Comparison of ENCODE assay signal across 25 cellular contexts in the genomic region with DNA sequence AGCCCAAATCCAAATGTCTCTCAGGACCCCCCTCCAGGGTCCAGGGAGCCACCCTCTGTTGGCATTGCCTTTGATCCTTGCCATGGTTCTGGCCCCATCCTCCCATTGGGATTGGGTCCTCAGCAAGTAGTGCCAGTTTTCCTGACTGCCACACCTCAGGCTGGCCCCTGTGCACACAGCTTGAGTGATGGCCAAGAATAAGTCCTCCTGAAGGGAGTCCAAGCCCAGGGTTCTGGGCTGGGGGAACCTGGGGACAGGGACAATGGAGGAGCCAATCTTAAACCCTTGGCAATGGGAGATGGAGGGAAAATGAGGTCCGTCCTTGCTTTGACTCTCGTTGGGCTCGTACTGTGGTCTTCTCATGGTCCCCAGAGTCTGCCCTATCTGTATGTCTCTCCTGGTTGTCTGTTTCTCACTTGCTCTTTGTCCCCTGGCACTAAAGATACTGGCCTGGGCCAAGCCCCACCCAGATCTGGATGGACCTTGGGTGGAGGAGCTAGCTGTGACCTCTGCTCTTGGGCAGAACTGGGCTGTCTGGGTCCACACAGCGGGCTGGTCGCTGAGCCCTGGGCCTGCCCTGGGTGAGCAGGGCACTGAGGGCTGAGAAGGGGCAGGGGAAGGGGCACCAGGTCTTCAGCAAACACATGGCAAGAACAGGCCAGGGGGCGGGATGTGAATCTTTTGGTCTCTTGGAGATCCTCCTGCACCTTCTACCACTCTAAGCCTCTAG. TPM values are rescaled to one million over a fixed set of nuclear protein-coding genes. Genes with fewer than 3 reads are reported as not detected.
DNase-seq lines count a peak whose midpoint lies in the region; ATAC-seq and TF ChIP-seq lines count a peak whose summit lies in the region.
"Had no signal": no experiment of that assay in that cellular context is flagged by ENCODE, and none has a peak within 500 bp of the region (broad histone marks: within the 10 kb centered on the region; RNA-seq: fewer than 3 reads in every experiment).

No MANE protein-coding gene starts in this region.

- H3K79me1 ChIP-seq in neuronal stem cell (ENCODE audit: low read depth, low read length) = no peaks in the 10 kb centered on the region

- H3K27me3 ChIP-seq in right atrium auricular region (no peaks in the 10 kb centered on the region), neuronal stem cell (ENCODE audit: control insufficient read depth in 3 of 3, insufficient read depth in 3 of 3, low read depth in 1 of 3, low read length in 3 of 3) (peaks cover 0 to 22% (median 10%) of the 10 kb centered on the region in 3 experiments)
- H3K27me3 ChIP-seq: left lung, spleen, stomach had no signal

- H2BK5ac ChIP-seq in neuronal stem cell (ENCODE audit: low read length) = no peak overlapping the region

- no peak overlapping the region for H2BK12ac ChIP-seq in neuronal stem cell (ENCODE audit: low read length)

- H3K9me3 Mint-ChIP-seq in type B pancreatic cell = no peaks in the 10 kb centered on the region
- H3K9me3 Mint-ChIP-seq: neural progenitor cell had no signal

- no peak overlapping the region for H3K27ac ChIP-seq in right atrium auricular region
- no peak overlapping the region for H3K27ac ChIP-seq in neuronal stem cell (replicated peaks; ENCODE audit: low read length)
- H3K27ac ChIP-seq: left lung, neural progenitor cell, psoas muscle, spleen had no signal

- intact Hi-C loops in Right ventricle myocardium inferior (cut with DNase I) (no loop called here), left ventricle myocardium superior (cut with micrococcal nuclease) (no loop called here)

- no peak overlapping the region for H3K18ac ChIP-seq in neuronal stem cell (ENCODE audit: low read length)

- H2BK15ac ChIP-seq in neuronal stem cell (ENCODE audit: low read length) = peak overlapping the region; percentile 33

- H3K23ac ChIP-seq in neuronal stem cell (ENCODE audit: low read depth, low read length, poor library complexity) = no peak overlapping the region

- H2BK120ac ChIP-seq in neuronal stem cell (ENCODE audit: low read depth, low read length) = no peak overlapping the region

- ATAC-seq in Right ventricle myocardium inferior = peak; percentile 40
- ATAC-seq in left ventricle myocardium superior = peak; percentile 44
- no peak for ATAC-seq in GM19397 (IDR thresholded peaks at IDR 0.05; ENCODE audit: unreplicated experiment)
- ATAC-seq: activated CD8-positive, alpha-beta T cell treated with anti-CD3 and anti-CD28 coated beads, Interleukin-2, amount 10 ng/mL, durations not matched to agents 7 days and 5 days; left lung had no signal

- DNase-seq in Right ventricle myocardium inferior (ENCODE audit: missing footprints) (no peak), right atrium auricular region (ENCODE audit: low spot score) (no peak), left ventricle myocardium superior (no peak), neuronal stem cell (ENCODE audit: low spot score) (no peak), type B pancreatic cell (ENCODE audit: extremely low spot score, unreplicated experiment) (no peak), dedifferentiated amniotic fluid mesenchymal stem cell (ENCODE audit: extremely low spot score) (no peak), foreskin melanocyte (no peak)
- DNase-seq: activated CD8-positive, alpha-beta T cell treated with anti-CD3 and anti-CD28 coated beads, Interleukin-2, amount 10 ng/mL, durations not matched to agents 7 days and 5 days; activated T-cell treated with anti-CD3 and anti-CD28 coated beads, Interleukin-2, amount 50 U/mL, for 1 hour; amniotic stem cell; DMS79 treated with DMSO at 0.1 percent for 48 hours; Kasumi-1; left lung; NCI-H1092; NCI-H187 treated with DMSO at 0.1 percent for 48 hours; NCI-H226; NCI-H774; psoas muscle; spleen; stimulated activated CD4-positive, alpha-beta T cell treated with anti-CD3 and anti-CD28 coated beads, Interleukin-4, amount 100 ng/mL, for 24 hours; stomach had no signal

- H3K36me3 ChIP-seq in right atrium auricular region (no peaks in the 10 kb centered on the region), neuronal stem cell (replicated peaks in 1 of 2; ENCODE audit: control insufficient read depth in 2 of 2, insufficient read depth in 2 of 2, low read length in 2 of 2) (peaks cover 0 to 3% of the 10 kb centered on the region in 2 donors)
- H3K36me3 ChIP-seq: left lung, neural progenitor cell had no signal

- no peak overlapping the region for H4K8ac ChIP-seq in neuronal stem cell (ENCODE audit: low read depth, low read length)

- no peak overlapping the region for H3K14ac ChIP-seq in neuronal stem cell (ENCODE audit: low read length)

- no peak overlapping the region for H3K4me2 ChIP-seq in neuronal stem cell (ENCODE audit: insufficient read depth, low read length, poor library complexity, severe bottlenecking)
- H3K4me2 ChIP-seq: neural progenitor cell had no signal

- H3K9ac ChIP-seq in neuronal stem cell (ENCODE audit: low read depth, low read length, poor library complexity) = no peak overlapping the region
- H3K9ac ChIP-seq: neural progenitor cell had no signal

- peak overlapping the region; percentile 71 for H2AK5ac ChIP-seq in neuronal stem cell (ENCODE audit: low read depth, low read length)

- H3K4ac ChIP-seq in neuronal stem cell (ENCODE audit: low read length) = no peak overlapping the region

- no peaks in the 10 kb centered on the region for H3K9me3 ChIP-seq in right atrium auricular region
- H3K9me3 ChIP-seq in neuronal stem cell (replicated peaks in 1 of 2; ENCODE audit: control insufficient read depth in 2 of 2, insufficient read depth in 1 of 2, low read depth in 1 of 2, low read length in 2 of 2) = no peaks in the 10 kb centered on the region
- H3K9me3 ChIP-seq: left lung, psoas muscle, spleen, stomach had no signal

- H4K91ac ChIP-seq in neuronal stem cell (ENCODE audit: low read depth, low read length, poor library complexity) = no peak overlapping the region

- H3K4me3 Mint-ChIP-seq in type B pancreatic cell = peak overlapping the region; percentile 17
- H3K4me3 Mint-ChIP-seq: activated CD8-positive, alpha-beta T cell treated with anti-CD3 and anti-CD28 coated beads, Interleukin-2, amount 10 ng/mL, durations not matched to agents 7 days and 5 days; neural progenitor cell had no signal

- no peak for TF ChIP-seq CTCF in right atrium auricular region (IDR thresholded peaks at IDR 0.05)
- no peak for TF ChIP-seq CTCF in type B pancreatic cell (conservative IDR thresholded peaks at IDR 0.05)

- WGBS in neuronal stem cell (ENCODE audit: extremely low coverage in 2 of 2, insufficient read length in 2 of 2, insufficient replicate concordance in 1 of 2), 2 donors = no CpG with 5 or more reads among the region's 6 CpGs

- no peaks in the 10 kb centered on the region for H3K4me1 ChIP-seq in right atrium auricular region
- H3K4me1 ChIP-seq in neuronal stem cell (ENCODE audit: control insufficient read depth in 2 of 2, insufficient read depth in 1 of 2, low read depth in 1 of 2, low read length in 2 of 2) = peaks cover 0 to 32% of the 10 kb centered on the region in 2 donors
- H3K4me1 ChIP-seq: left lung, psoas muscle, spleen, stomach had no signal

- H3K27ac Mint-ChIP-seq in type B pancreatic cell = no peak overlapping the region
- H3K27ac Mint-ChIP-seq: activated CD8-positive, alpha-beta T cell treated with anti-CD3 and anti-CD28 coated beads, Interleukin-2, amount 10 ng/mL, durations not matched to agents 7 days and 5 days; neural progenitor cell had no signal

- no peak overlapping the region for H2AFZ ChIP-seq in neuronal stem cell (ENCODE audit: low read length)
- H2AFZ ChIP-seq: neural progenitor cell had no signal

- H3K36me3 Mint-ChIP-seq in type B pancreatic cell = peaks cover under 1% of the 10 kb centered on the region
- H3K36me3 Mint-ChIP-seq: neural progenitor cell had no signal

- H3K27me3 Mint-ChIP-seq in type B pancreatic cell = peaks cover 44% of the 10 kb centered on the region

- H3K4me3 ChIP-seq in right atrium auricular region = peak overlapping the region in 1 of 2 donors; percentile 26
- no peak overlapping the region for H3K4me3 ChIP-seq in neuronal stem cell (ENCODE audit: low read length in 2 of 2)
- H3K4me3 ChIP-seq: left lung, neural progenitor cell, psoas muscle, spleen had no signal

- H3K4me1 Mint-ChIP-seq in type B pancreatic cell (ENCODE audit: unreplicated experiment) = no peaks in the 10 kb centered on the region

RNA-seq across cellular contexts. Expression of a gene that starts 2.9 kb away (rescaled TPM):
- total RNA-seq in Right ventricle myocardium inferior (1.9 TPM), right atrium auricular region (1 to 10 TPM; 1.5 to 7.0 TPM), left ventricle myocardium superior (1.9 TPM), type B pancreatic cell (ENCODE audit: low replicate concordance) (0.29 and 5.9 TPM in 2 replicates)
- 1.5 TPM for polyA plus RNA-seq in neuronal stem cell (2013, experiment 1 of 2)
- 1.4 TPM for polyA plus RNA-seq in neuronal stem cell (2013, experiment 2 of 2)
- total RNA-seq: A172; activated CD8-positive, alpha-beta T cell treated with anti-CD3 and anti-CD28 coated beads, Interleukin-2, amount 10 ng/mL, durations not matched to agents 7 days and 5 days; left lung had no signal

RNA-seq across cellular contexts. Expression of a gene that starts 27.9 kb away (rescaled TPM):
- 88.8 TPM for total RNA-seq in Right ventricle myocardium inferior
- total RNA-seq in right atrium auricular region = 10 to 100 TPM; 53.2 to 62.1 TPM
- 90.7 TPM for total RNA-seq in left ventricle myocardium superior
- polyA plus RNA-seq in neuronal stem cell (2013, experiment 1 of 2) = 108 TPM
- polyA plus RNA-seq in neuronal stem cell (2013, experiment 2 of 2) = 103 TPM
- total RNA-seq in type B pancreatic cell (ENCODE audit: low replicate concordance) = 92.0 and 99.6 TPM in 2 replicates

RNA-seq across cellular contexts. Expression of a gene that starts 28.0 kb away (rescaled TPM):
- 0.68 TPM for total RNA-seq in Right ventricle myocardium inferior
- under 1 TPM in 1 of 2 donors, not detected in 1; 0.39 TPM for total RNA-seq in right atrium auricular region
- 0.30 TPM for total RNA-seq in left ventricle myocardium superior
- 1.3 TPM for polyA plus RNA-seq in neuronal stem cell (2013, experiment 1 of 2)
- 1.1 TPM for polyA plus RNA-seq in neuronal stem cell (2013, experiment 2 of 2)
- total RNA-seq in type B pancreatic cell (ENCODE audit: low replicate concordance) = 0.64 and 0.70 TPM in 2 replicates
- total RNA-seq: activated CD8-positive, alpha-beta T cell treated with anti-CD3 and anti-CD28 coated beads, Interleukin-2, amount 10 ng/mL, durations not matched to agents 7 days and 5 days; spleen; stomach; ureter had no signal
